Comparison of ENCODE assay signal across 8 cellular contexts in the genomic region with DNA sequence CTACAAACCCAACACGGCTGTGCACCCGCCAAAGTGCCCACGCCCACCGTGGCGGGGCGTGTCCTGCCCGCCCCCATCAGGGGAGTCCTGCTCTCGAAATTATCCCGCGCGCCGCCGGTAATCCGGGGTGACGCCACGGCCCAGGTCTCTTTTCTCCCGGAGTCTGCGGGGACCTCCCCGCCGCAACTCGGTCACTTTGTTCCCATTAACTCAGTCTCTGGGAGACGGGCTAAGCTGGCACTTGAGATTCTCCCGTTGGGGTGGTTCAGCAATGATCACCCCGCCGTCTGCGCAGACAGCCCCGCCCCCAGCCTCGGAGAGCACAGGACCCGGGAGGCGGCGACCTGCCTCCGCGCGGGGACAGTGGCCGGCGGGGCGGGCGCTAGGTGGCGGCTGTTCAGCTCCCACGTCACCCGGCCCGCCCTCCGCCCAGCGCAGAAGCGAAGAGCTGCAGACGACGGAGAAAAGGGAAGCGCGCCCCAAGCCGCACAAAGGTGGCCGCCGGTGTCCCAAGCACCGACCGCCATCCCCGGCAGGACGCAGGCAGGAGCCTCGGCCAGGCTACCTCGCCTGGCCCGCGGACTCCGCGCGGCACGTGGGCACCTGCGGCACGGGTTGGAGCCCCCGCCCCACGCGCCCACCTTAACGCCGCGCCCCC. TPM values are rescaled to one million over a fixed set of nuclear protein-coding genes. Genes with fewer than 3 reads are reported as not detected.
A peak's percentile ranks its signal among the peaks of the same experiment; 100 is the strongest.
DNase-seq lines count a peak whose midpoint lies in the region; ATAC-seq and TF ChIP-seq lines count a peak whose summit lies in the region.

No MANE protein-coding gene starts in this region.

- H3K36me3 ChIP-seq in gastroesophageal sphincter, result no peaks in the 10 kb centered on the region
- no peaks in the 10 kb centered on the region for H3K36me3 ChIP-seq in thymus (ENCODE audit: control insufficient read depth, insufficient read depth)

- H3K27ac ChIP-seq in gastroesophageal sphincter (peak overlapping the region in 3 of 4 donors; percentile 33 to 78 (median 60)), thymus (ENCODE audit: low read depth) (peak overlapping the region; percentile 86)

- peak; percentile 52 to 67 for TF ChIP-seq POLR2A in gastroesophageal sphincter (IDR thresholded peaks at IDR 0.05)

- H3K27me3 ChIP-seq in gastroesophageal sphincter, result peaks cover 67% of the 10 kb centered on the region
- peaks cover 2% of the 10 kb centered on the region for H3K27me3 ChIP-seq in thymus (ENCODE audit: control insufficient read depth, insufficient read depth)

- peak in 1 of 4 experiments; percentile 46 for TF ChIP-seq CTCF in gastroesophageal sphincter (IDR thresholded peaks at IDR 0.05)

- no peak for TF ChIP-seq EP300 in gastroesophageal sphincter (IDR thresholded peaks at IDR 0.05)

- H3K9me3 ChIP-seq in gastroesophageal sphincter, result no peaks in the 10 kb centered on the region
- H3K9me3 ChIP-seq in thymus (ENCODE audit: control insufficient read depth), result no peaks in the 10 kb centered on the region

- H3K4me1 ChIP-seq in gastroesophageal sphincter (peaks cover 0 to 27% (median 0%) of the 10 kb centered on the region in 3 donors), thymus (ENCODE audit: control insufficient read depth, insufficient read depth, low read length) (peaks cover 7% of the 10 kb centered on the region)

- WGBS in gastroesophageal sphincter (ENCODE audit: low coverage in 1 of 2), 2 donors, result no CpG with 5 or more reads among the region's 72 CpGs
- under 1% methylated on average over 72 of the region's 72 CpGs for whole genome bisulfite sequencing in thymus

- H3K4me3 ChIP-seq in gastroesophageal sphincter (peak overlapping the region; percentile 63), thymus (ENCODE audit: low read length) (peak overlapping the region; percentile 87)

- ATAC-seq in GM21423 (IDR thresholded peaks at IDR 0.05; ENCODE audit: unreplicated experiment), result peak; percentile 82
- ATAC-seq in gastroesophageal sphincter, result peak; percentile 89

- peak; percentile 20 for DNase-seq in DMS79 (lab: John Stamatoyannopoulos, UW)
- peak in 74 of 76 experiments; percentile 61 to 97 (median 91) for DNase-seq in HUDEP-2 (lab: John Stamatoyannopoulos, UW; ENCODE audit: unreplicated experiment in 76 of 76)
- peak; percentile 62 for DNase-seq in RKO (ENCODE audit: low spot score)
- DNase-seq in activated T-helper 1 cell treated with anti-CD3 and anti-CD28 coated beads, Interleukin-2, amount 50 U/mL, for 16 hours (ENCODE audit: low read depth in 1 of 2, low spot score in 1 of 2), result peak; percentile 81 to 82
- DNase-seq in occipital lobe (lab: John Stamatoyannopoulos, UW), result peak; percentile 38

RNA-seq across cellular contexts. Expression of gene SF3B5, which starts 31.5 kb away (rescaled TPM):
- 100 to 1,000 TPM; 102 to 123 (median 116) TPM for total RNA-seq in gastroesophageal sphincter
- 37.1 TPM for total RNA-seq in occipital lobe
- polyA plus RNA-seq in thymus, result 176 TPM

RNA-seq across cellular contexts. Expression of gene PLAGL1, which starts 55.8 kb away (rescaled TPM):
- total RNA-seq in gastroesophageal sphincter (10 to 100 TPM; 13.2 to 26.3 (median 17.5) TPM), occipital lobe (16.2 TPM)
- polyA plus RNA-seq in thymus, result 9.8 TPM

Comparison
In these comparisons a context has a peak if more than half of its experiments do, and no peak if none do; other contexts are left out.
1. Peak in every context shown above with its lines: DNase-seq, ATAC-seq, H3K4me3 ChIP-seq and H3K27ac ChIP-seq.
2. DNase-seq: peak in every context shown above with its lines; median percentile 91 in HUDEP-2; 82 in activated T-helper 1 cell treated with anti-CD3 and anti-CD28 coated beads, Interleukin-2, amount 50 U/mL, for 16 hours; 62 in RKO; 38 in occipital lobe; 20 in DMS79.